ENCODE assay signal across 8 cellular contexts in genomic region chr3:13451301-13451673, GRCh38. TPM values are rescaled to one million over a fixed set of nuclear protein-coding genes. Genes with fewer than 3 reads are reported as not detected.
DNase-seq lines count a peak whose midpoint lies in the region; ATAC-seq and TF ChIP-seq lines count a peak whose summit lies in the region.

No MANE protein-coding gene starts in this region.

- no peak for TF ChIP-seq POLR2A in thyroid gland (IDR thresholded peaks at IDR 0.05)

- H3K36me3 ChIP-seq in colonic mucosa (no peaks in the 10 kb centered on the region), thyroid gland (no peaks in the 10 kb centered on the region)

- H3K4me1 ChIP-seq in colonic mucosa = peaks cover 4% of the 10 kb centered on the region
- peaks cover 16% of the 10 kb centered on the region for H3K4me1 ChIP-seq in mononuclear cell (ENCODE audit: insufficient read depth, low read length)
- peaks cover 0 to 5% of the 10 kb centered on the region in 2 donors for H3K4me1 ChIP-seq in thyroid gland

- peak; percentile 1 for ATAC-seq in HG02798 (IDR thresholded peaks at IDR 0.05; ENCODE audit: poor library complexity, unreplicated experiment)

- peak overlapping the region in 1 of 2 donors; percentile 72 for H3K9ac ChIP-seq in colonic mucosa (ENCODE audit: low read depth in 2 of 2, low read length in 2 of 2)

- H3K27ac ChIP-seq in colonic mucosa = peak overlapping the region; percentile 88
- H3K27ac ChIP-seq in thyroid gland = peak overlapping the region in 1 of 3 donors; percentile 88

- peak overlapping the region; percentile 48; the same call in 1 of the 2 replicates for H3K4me3 ChIP-seq in GM08714 (ENCODE audit: low read length)
- peak overlapping the region; percentile 57 for H3K4me3 ChIP-seq in colonic mucosa
- H3K4me3 ChIP-seq in mononuclear cell (ENCODE audit: low read length) = peak overlapping the region; percentile 64
- H3K4me3 ChIP-seq in thyroid gland (replicated peaks in 1 of 3) = peak overlapping the region; percentile 25 to 65 (median 43)

- 4 to 13% methylated on average over 7 of the region's 7 CpGs for WGBS in thyroid gland, 2 donors

- no peaks in the 10 kb centered on the region for H3K9me3 ChIP-seq in colonic mucosa
- H3K9me3 ChIP-seq in mononuclear cell (ENCODE audit: low read depth, low read length) = no peaks in the 10 kb centered on the region
- no peaks in the 10 kb centered on the region for H3K9me3 ChIP-seq in thyroid gland

- intact Hi-C loops in colonic mucosa (cut with DNase I) (no loop called here), thyroid gland (cut with DNase I) (loop anchor here (5.0 kb wide), 1 partner anchor 359 kb away; no protein-coding TSS in a partner anchor)

- H3K27me3 ChIP-seq in colonic mucosa = no peaks in the 10 kb centered on the region
- no peaks in the 10 kb centered on the region for H3K27me3 ChIP-seq in mononuclear cell (ENCODE audit: insufficient read depth, low read length)
- no peaks in the 10 kb centered on the region for H3K27me3 ChIP-seq in thyroid gland

- peak; percentile 14 for DNase-seq in T follicular helper cell (ENCODE audit: low read depth)
- DNase-seq in colonic mucosa = peak; percentile 38
- peak; percentile 18 to 43 for DNase-seq in thyroid gland
- no peak for DNase-seq in NCI-H1417 treated with DMSO at 0.1 percent for 48 hours (lab: John Stamatoyannopoulos, UW)
- no peak for DNase-seq in activated gamma-delta T cell treated with Interleukin-2 at 50 U/mL for 16 hours

- no peak for TF ChIP-seq CTCF in colonic mucosa (IDR thresholded peaks at IDR 0.05)
- no peak for TF ChIP-seq CTCF in thyroid gland (IDR thresholded peaks at IDR 0.05)

RNA-seq across cellular contexts. Expression of gene HDAC11, which starts 28.8 kb away (rescaled TPM):
- 10 to 100 TPM; 24.0 to 36.1 TPM for total RNA-seq in colonic mucosa
- 2.3 TPM for total RNA-seq in mononuclear cell
- 10 to 100 TPM; 18.8 to 47.5 (median 30.8) TPM for total RNA-seq in thyroid gland

RNA-seq across cellular contexts. Expression of gene NUP210, which starts 31.2 kb away (rescaled TPM):
- total RNA-seq in colonic mucosa (10 to 100 TPM in 1 of 2 donors, 1 to 10 TPM in 1; 7.5 to 23.8 TPM), mononuclear cell (63.0 TPM), thyroid gland (10 to 100 TPM in 3 of 4 donors, 1 to 10 TPM in 1; 9.8 to 24.6 (median 17.7) TPM)

Comparison
In these comparisons a context has a peak if more than half of its experiments do, and no peak if none do; other contexts are left out.
1. DNase-seq: peak in T follicular helper cell (single experiment), colonic mucosa (single experiment) and thyroid gland (2 of 2); none in NCI-H1417 treated with DMSO at 0.1 percent for 48 hours (single experiment) and activated gamma-delta T cell treated with Interleukin-2 at 50 U/mL for 16 hours (single experiment).
2. Peak in every context shown above with its lines, with median percentiles within 50 percentile points of each other: H3K4me3 ChIP-seq.